Comparison of ENCODE assay signal across 1 cellular context in the genomic region with DNA sequence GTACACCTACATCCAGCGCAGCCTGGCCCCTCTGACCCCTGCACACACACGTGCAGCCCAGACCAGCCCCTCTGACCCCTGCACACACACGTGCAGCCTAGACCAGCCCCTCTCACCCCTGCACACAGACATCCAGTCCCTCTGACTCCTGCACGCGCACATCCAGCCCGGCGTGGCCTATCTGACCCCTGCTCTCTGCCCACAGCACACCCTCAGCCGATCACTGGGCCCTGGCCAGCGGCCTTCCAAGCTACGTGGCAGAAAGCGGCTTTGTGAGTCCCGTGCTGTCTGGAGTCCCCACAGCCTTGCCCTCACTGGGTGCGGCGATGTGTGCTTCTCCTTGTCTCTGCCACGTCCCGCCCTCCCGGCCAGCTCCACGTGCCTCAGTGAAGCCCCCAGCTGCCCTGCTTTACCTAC.
TF ChIP-seq lines count a peak whose summit lies in the region.

No MANE protein-coding gene starts in this region.

TF ChIP-seq in HepG2, 621 proteins besides CTCF, POLR2A, EP300 and RAD21 (continues in another document):
- TF ChIP-seq ZNF274 (CRISPR knock-in tag; IDR thresholded peaks at IDR 0.05): no peak
- TF ChIP-seq RFX3 (CRISPR knock-in tag; IDR thresholded peaks at IDR 0.05): no peak
- no peak for TF ChIP-seq RELA (CRISPR knock-in tag; IDR thresholded peaks at IDR 0.05)
- TF ChIP-seq ZBTB38 (CRISPR knock-in tag; IDR thresholded peaks at IDR 0.05): peak; percentile 79; the same call in 1 of the 2 replicates
- TF ChIP-seq SAP130 (CRISPR knock-in tag; IDR thresholded peaks at IDR 0.05; ENCODE audit: low read depth): peak; percentile 32
- TF ChIP-seq, protein P1, sequence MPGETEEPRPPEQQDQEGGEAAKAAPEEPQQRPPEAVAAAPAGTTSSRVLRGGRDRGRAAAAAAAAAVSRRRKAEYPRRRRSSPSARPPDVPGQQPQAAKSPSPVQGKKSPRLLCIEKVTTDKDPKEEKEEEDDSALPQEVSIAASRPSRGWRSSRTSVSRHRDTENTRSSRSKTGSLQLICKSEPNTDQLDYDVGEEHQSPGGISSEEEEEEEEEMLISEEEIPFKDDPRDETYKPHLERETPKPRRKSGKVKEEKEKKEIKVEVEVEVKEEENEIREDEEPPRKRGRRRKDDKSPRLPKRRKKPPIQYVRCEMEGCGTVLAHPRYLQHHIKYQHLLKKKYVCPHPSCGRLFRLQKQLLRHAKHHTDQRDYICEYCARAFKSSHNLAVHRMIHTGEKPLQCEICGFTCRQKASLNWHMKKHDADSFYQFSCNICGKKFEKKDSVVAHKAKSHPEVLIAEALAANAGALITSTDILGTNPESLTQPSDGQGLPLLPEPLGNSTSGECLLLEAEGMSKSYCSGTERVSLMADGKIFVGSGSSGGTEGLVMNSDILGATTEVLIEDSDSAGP (CRISPR knock-in tag; IDR thresholded peaks at IDR 0.05; ENCODE audit: borderline replicate concordance): 0 out of 2 replicates have a peak, but pooled peaks have one; percentile 28
- no peak for TF ChIP-seq NPAS2 (CRISPR knock-in tag; IDR thresholded peaks at IDR 0.05; ENCODE audit: borderline replicate concordance)
- no peak for TF ChIP-seq PHF20 (CRISPR knock-in tag; IDR thresholded peaks at IDR 0.05)
- TF ChIP-seq NFE2L1 (CRISPR knock-in tag; IDR thresholded peaks at IDR 0.05; ENCODE audit: borderline replicate concordance): no peak
- no peak for TF ChIP-seq ZNF7 (CRISPR knock-in tag; IDR thresholded peaks at IDR 0.05)
- TF ChIP-seq ZNF768 (CRISPR knock-in tag; IDR thresholded peaks at IDR 0.05): no peak
- no peak for TF ChIP-seq ZNF337 (CRISPR knock-in tag; IDR thresholded peaks at IDR 0.05; ENCODE audit: borderline replicate concordance, low read depth)
- TF ChIP-seq ZBTB26 (CRISPR knock-in tag; IDR thresholded peaks at IDR 0.05; ENCODE audit: borderline replicate concordance): 0 out of 2 replicates have a peak, but pooled peaks have one; percentile 11
- TF ChIP-seq RORA (CRISPR knock-in tag; IDR thresholded peaks at IDR 0.05): no peak
- no peak for TF ChIP-seq ZNF607 (CRISPR knock-in tag; IDR thresholded peaks at IDR 0.05; ENCODE audit: borderline replicate concordance)
- peak; percentile 68 for TF ChIP-seq MYC (CRISPR knock-in tag; IDR thresholded peaks at IDR 0.05; ENCODE audit: borderline replicate concordance)
- TF ChIP-seq PAX8 (CRISPR knock-in tag; IDR thresholded peaks at IDR 0.05; ENCODE audit: borderline replicate concordance): no peak
- TF ChIP-seq KMT2A (CRISPR knock-in tag; IDR thresholded peaks at IDR 0.05): no peak
- TF ChIP-seq, protein P2, sequence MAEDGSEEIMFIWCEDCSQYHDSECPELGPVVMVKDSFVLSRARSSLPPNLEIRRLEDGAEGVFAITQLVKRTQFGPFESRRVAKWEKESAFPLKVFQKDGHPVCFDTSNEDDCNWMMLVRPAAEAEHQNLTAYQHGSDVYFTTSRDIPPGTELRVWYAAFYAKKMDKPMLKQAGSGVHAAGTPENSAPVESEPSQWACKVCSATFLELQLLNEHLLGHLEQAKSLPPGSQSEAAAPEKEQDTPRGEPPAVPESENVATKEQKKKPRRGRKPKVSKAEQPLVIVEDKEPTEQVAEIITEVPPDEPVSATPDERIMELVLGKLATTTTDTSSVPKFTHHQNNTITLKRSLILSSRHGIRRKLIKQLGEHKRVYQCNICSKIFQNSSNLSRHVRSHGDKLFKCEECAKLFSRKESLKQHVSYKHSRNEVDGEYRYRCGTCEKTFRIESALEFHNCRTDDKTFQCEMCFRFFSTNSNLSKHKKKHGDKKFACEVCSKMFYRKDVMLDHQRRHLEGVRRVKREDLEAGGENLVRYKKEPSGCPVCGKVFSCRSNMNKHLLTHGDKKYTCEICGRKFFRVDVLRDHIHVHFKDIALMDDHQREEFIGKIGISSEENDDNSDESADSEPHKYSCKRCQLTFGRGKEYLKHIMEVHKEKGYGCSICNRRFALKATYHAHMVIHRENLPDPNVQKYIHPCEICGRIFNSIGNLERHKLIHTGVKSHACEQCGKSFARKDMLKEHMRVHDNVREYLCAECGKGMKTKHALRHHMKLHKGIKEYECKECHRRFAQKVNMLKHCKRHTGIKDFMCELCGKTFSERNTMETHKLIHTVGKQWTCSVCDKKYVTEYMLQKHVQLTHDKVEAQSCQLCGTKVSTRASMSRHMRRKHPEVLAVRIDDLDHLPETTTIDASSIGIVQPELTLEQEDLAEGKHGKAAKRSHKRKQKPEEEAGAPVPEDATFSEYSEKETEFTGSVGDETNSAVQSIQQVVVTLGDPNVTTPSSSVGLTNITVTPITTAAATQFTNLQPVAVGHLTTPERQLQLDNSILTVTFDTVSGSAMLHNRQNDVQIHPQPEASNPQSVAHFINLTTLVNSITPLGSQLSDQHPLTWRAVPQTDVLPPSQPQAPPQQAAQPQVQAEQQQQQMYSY (CRISPR knock-in tag; IDR thresholded peaks at IDR 0.05): no peak
- TF ChIP-seq MBD4 (IDR thresholded peaks at IDR 0.05; ENCODE audit: borderline replicate concordance, low read length): no peak
- TF ChIP-seq SRSF1 (optimal IDR thresholded peaks at IDR 0.05; ENCODE audit: low read depth, low read length): no peak
- TF ChIP-seq ZNF772 (CRISPR knock-in tag; IDR thresholded peaks at IDR 0.05): no peak; the same call in 1 of the 2 replicates
- TF ChIP-seq ZNF17 (CRISPR knock-in tag; IDR thresholded peaks at IDR 0.05): no peak
- no peak for TF ChIP-seq AKAP8 (CRISPR knock-in tag; IDR thresholded peaks at IDR 0.05)
- TF ChIP-seq ZNF724P (CRISPR knock-in tag; IDR thresholded peaks at IDR 0.05; ENCODE audit: borderline replicate concordance): no peak; the same call in 1 of the 2 replicates
- no peak for TF ChIP-seq MAFG (CRISPR knock-in tag; IDR thresholded peaks at IDR 0.05)
- no peak for TF ChIP-seq HOXA5 (CRISPR knock-in tag; IDR thresholded peaks at IDR 0.05)
- TF ChIP-seq BHLHE40 (IDR thresholded peaks at IDR 0.05; ENCODE audit: low read length): peak; percentile 91
- TF ChIP-seq GFI1 (CRISPR knock-in tag; IDR thresholded peaks at IDR 0.05; ENCODE audit: borderline replicate concordance): no peak; the same call in 1 of the 2 replicates
- TF ChIP-seq TP53 (CRISPR knock-in tag; conservative IDR thresholded peaks at IDR 0.05): no peak
- no peak for TF ChIP-seq ZC3H4 (CRISPR knock-in tag; IDR thresholded peaks at IDR 0.05; ENCODE audit: borderline replicate concordance)
- TF ChIP-seq SAFB2 (CRISPR knock-in tag; IDR thresholded peaks at IDR 0.05; ENCODE audit: borderline replicate concordance, low read depth): no peak
- no peak for TF ChIP-seq DMAP1 (CRISPR knock-in tag; IDR thresholded peaks at IDR 0.05)
- TF ChIP-seq MZF1 (CRISPR knock-in tag; IDR thresholded peaks at IDR 0.05; ENCODE audit: borderline replicate concordance): no peak
- no peak for TF ChIP-seq ZFP36L2 (CRISPR knock-in tag; IDR thresholded peaks at IDR 0.05)
- TF ChIP-seq AGO1 (IDR thresholded peaks at IDR 0.05; ENCODE audit: low read depth, low read length, poor library complexity, severe bottlenecking): no peak
- TF ChIP-seq ZNF562 (CRISPR knock-in tag; IDR thresholded peaks at IDR 0.05; ENCODE audit: borderline replicate concordance): no peak
- TF ChIP-seq MTF2 (CRISPR knock-in tag; IDR thresholded peaks at IDR 0.05; ENCODE audit: borderline replicate concordance): no peak
- TF ChIP-seq FIP1L1 (IDR thresholded peaks at IDR 0.05; ENCODE audit: borderline replicate concordance, insufficient read depth, low read depth, low read length): no peak
- TF ChIP-seq, protein P3, sequence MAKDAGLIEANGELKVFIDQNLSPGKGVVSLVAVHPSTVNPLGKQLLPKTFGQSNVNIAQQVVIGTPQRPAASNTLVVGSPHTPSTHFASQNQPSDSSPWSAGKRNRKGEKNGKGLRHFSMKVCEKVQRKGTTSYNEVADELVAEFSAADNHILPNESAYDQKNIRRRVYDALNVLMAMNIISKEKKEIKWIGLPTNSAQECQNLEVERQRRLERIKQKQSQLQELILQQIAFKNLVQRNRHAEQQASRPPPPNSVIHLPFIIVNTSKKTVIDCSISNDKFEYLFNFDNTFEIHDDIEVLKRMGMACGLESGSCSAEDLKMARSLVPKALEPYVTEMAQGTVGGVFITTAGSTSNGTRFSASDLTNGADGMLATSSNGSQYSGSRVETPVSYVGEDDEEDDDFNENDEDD (CRISPR knock-in tag; IDR thresholded peaks at IDR 0.05; ENCODE audit: borderline replicate concordance): no peak
- TF ChIP-seq SRF (IDR thresholded peaks at IDR 0.05; ENCODE audit: low read depth, low read length): no peak
- no peak for TF ChIP-seq ZNF33A (CRISPR knock-in tag; IDR thresholded peaks at IDR 0.05; ENCODE audit: borderline replicate concordance)
- TF ChIP-seq ZNF335 (CRISPR knock-in tag; IDR thresholded peaks at IDR 0.05): no peak
- no peak for TF ChIP-seq TBX3 (IDR thresholded peaks at IDR 0.05; ENCODE audit: borderline replicate concordance)
- no peak for TF ChIP-seq ZNF501 (CRISPR knock-in tag; IDR thresholded peaks at IDR 0.05)
- no peak for TF ChIP-seq ZBTB1 (CRISPR knock-in tag; IDR thresholded peaks at IDR 0.05; ENCODE audit: borderline replicate concordance)
- TF ChIP-seq, protein P4, sequence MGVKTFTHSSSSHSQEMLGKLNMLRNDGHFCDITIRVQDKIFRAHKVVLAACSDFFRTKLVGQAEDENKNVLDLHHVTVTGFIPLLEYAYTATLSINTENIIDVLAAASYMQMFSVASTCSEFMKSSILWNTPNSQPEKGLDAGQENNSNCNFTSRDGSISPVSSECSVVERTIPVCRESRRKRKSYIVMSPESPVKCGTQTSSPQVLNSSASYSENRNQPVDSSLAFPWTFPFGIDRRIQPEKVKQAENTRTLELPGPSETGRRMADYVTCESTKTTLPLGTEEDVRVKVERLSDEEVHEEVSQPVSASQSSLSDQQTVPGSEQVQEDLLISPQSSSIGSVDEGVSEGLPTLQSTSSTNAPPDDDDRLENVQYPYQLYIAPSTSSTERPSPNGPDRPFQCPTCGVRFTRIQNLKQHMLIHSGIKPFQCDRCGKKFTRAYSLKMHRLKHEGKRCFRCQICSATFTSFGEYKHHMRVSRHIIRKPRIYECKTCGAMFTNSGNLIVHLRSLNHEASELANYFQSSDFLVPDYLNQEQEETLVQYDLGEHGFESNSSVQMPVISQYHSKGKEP (CRISPR knock-in tag; IDR thresholded peaks at IDR 0.05): no peak
- no peak for TF ChIP-seq HMGA1 (CRISPR knock-in tag; conservative IDR thresholded peaks at IDR 0.05)
- TF ChIP-seq XRCC5 (optimal IDR thresholded peaks at IDR 0.05; ENCODE audit: low read length): no peak
- TF ChIP-seq MAFF (IDR thresholded peaks at IDR 0.05; ENCODE audit: low read depth, low read length): no peak
- peak; percentile 47; the same call in 1 of the 2 replicates for TF ChIP-seq MAX (IDR thresholded peaks at IDR 0.05)
- no peak for TF ChIP-seq MYNN (CRISPR knock-in tag; IDR thresholded peaks at IDR 0.05; ENCODE audit: low read depth)
- peak; percentile 76 for TF ChIP-seq ZFX (CRISPR knock-in tag; IDR thresholded peaks at IDR 0.05; ENCODE audit: low read depth)
- TF ChIP-seq ZSCAN25 (CRISPR knock-in tag; IDR thresholded peaks at IDR 0.05): peak; percentile 99
- no peak for TF ChIP-seq SIX4 (CRISPR knock-in tag; IDR thresholded peaks at IDR 0.05)
- no peak for TF ChIP-seq DBP (CRISPR knock-in tag; IDR thresholded peaks at IDR 0.05; ENCODE audit: not compliant biosample characterization)
- TF ChIP-seq ARNTL (CRISPR knock-in tag; IDR thresholded peaks at IDR 0.05): no peak
- TF ChIP-seq ZNF431 (CRISPR knock-in tag; IDR thresholded peaks at IDR 0.05; ENCODE audit: borderline replicate concordance, low read depth): no peak
- TF ChIP-seq, protein P5, sequence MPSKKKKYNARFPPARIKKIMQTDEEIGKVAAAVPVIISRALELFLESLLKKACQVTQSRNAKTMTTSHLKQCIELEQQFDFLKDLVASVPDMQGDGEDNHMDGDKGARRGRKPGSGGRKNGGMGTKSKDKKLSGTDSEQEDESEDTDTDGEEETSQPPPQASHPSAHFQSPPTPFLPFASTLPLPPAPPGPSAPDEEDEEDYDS (CRISPR knock-in tag; IDR thresholded peaks at IDR 0.05): no peak
- no peak for TF ChIP-seq CREBL2 (CRISPR knock-in tag; IDR thresholded peaks at IDR 0.05; ENCODE audit: borderline replicate concordance)
- TF ChIP-seq TAF1 (CRISPR knock-in tag; IDR thresholded peaks at IDR 0.05): no peak
- no peak for TF ChIP-seq JUN (CRISPR knock-in tag; IDR thresholded peaks at IDR 0.05)
- TF ChIP-seq ZNF350 (CRISPR knock-in tag; IDR thresholded peaks at IDR 0.05; ENCODE audit: borderline replicate concordance, low read depth): no peak
